In genomic region chr2:26757873-26758789, GRCh38 we compare ENCODE assay signal across 1 cellular context.
TF ChIP-seq lines count a peak whose summit lies in the region.

No MANE protein-coding gene starts in this region.

TF ChIP-seq in H1, 55 proteins besides CTCF, POLR2A, EP300 and RAD21 (continued from another document):
- no peak for TF ChIP-seq POU5F1 (IDR thresholded peaks at IDR 0.05; ENCODE audit: low read depth, low read length)
- TF ChIP-seq JUND (IDR thresholded peaks at IDR 0.05; ENCODE audit: low read length) = peak; percentile 88
- peak; percentile 58 for TF ChIP-seq ASH2L (IDR thresholded peaks at IDR 0.05; ENCODE audit: low read length)
- TF ChIP-seq RBBP5 (IDR thresholded peaks at IDR 0.05; ENCODE audit: borderline replicate concordance, low read depth, low read length) = peak; percentile 48; the same call in 1 of the 2 replicates
- TF ChIP-seq KDM4A (IDR thresholded peaks at IDR 0.05; ENCODE audit: low read depth, low read length, severe bottlenecking) = no peak
- peak; percentile 66; the same call in 1 of the 2 replicates for TF ChIP-seq CEBPB (IDR thresholded peaks at IDR 0.05; ENCODE audit: low read depth, low read length)
TF ChIP-seq in H1: peak in this region for 9.
